ENCODE assay signal across 13 cellular contexts in genomic region chr6:30263734-30264133, GRCh38. TPM values are rescaled to one million over a fixed set of nuclear protein-coding genes. Genes with fewer than 3 reads are reported as not detected.
A peak's percentile ranks its signal among the peaks of the same experiment; 100 is the strongest.
DNase-seq lines count a peak whose midpoint lies in the region; ATAC-seq and TF ChIP-seq lines count a peak whose summit lies in the region.
"Had no signal": no experiment of that assay in that cellular context is flagged by ENCODE, and none has a peak within 500 bp of the region (broad histone marks: within the 10 kb centered on the region; RNA-seq: fewer than 3 reads in every experiment).

No MANE protein-coding gene starts in this region.

- no peaks in the 10 kb centered on the region for H3K9me2 ChIP-seq in PC-3 (replicated peaks; ENCODE audit: low read length)

- no TSS peak for BruUV-seq in PC-3 (replicated peaks; lab: Mats Ljungman, UMichigan)

- H2AFZ ChIP-seq in PC-3 (ENCODE audit: low read length) (no peak overlapping the region), mesenchymal stem cell (ENCODE audit: low read depth, low read length) (no peak overlapping the region)

- no peak overlapping the region for H3K4ac ChIP-seq in mesenchymal stem cell (ENCODE audit: low read depth in 1 of 2, low read length in 2 of 2)

- no peak overlapping the region for H2BK120ac ChIP-seq in mesenchymal stem cell (ENCODE audit: low read depth, low read length)

- no peaks in the 10 kb centered on the region for H3F3A ChIP-seq in PC-3 (ENCODE audit: low read length, unreplicated experiment)

- no peak overlapping the region for H2BK5ac ChIP-seq in mesenchymal stem cell (ENCODE audit: low read depth, low read length, poor library complexity, severe bottlenecking)

- peaks cover 12% of the 10 kb centered on the region for H3K36me3 Mint-ChIP-seq in natural killer cell treated with Interleukin-12 subunit alpha and Interleukin-12 subunit beta and Interleukin-15 and Interleukin-18, amount 100 ng/mL, for 72 hours
- H3K36me3 Mint-ChIP-seq in activated CD8-positive, alpha-beta T cell treated with anti-CD3 and anti-CD28 coated beads, Interleukin-2, amount 10 ng/mL, durations not matched to agents 7 days and 5 days (ENCODE audit: low read depth): peaks cover 5% of the 10 kb centered on the region
- H3K36me3 Mint-ChIP-seq in activated CD4-positive, alpha-beta T cell treated with anti-CD3 and anti-CD28 coated beads for 36 hours (ENCODE audit: low read depth): peaks cover 15% of the 10 kb centered on the region
- peaks cover 49% of the 10 kb centered on the region for H3K36me3 Mint-ChIP-seq in stimulated activated effector memory CD8-positive, alpha-beta T cell treated with anti-CD3 and anti-CD28 coated beads, Interleukin-12 subunit alpha, Interleukin-12 subunit beta, amount 100 ng/mL, for 72 hours

- H2BK12ac ChIP-seq in mesenchymal stem cell (ENCODE audit: low read length in 2 of 2): no peak overlapping the region

- no peak overlapping the region for H2BK15ac ChIP-seq in mesenchymal stem cell (ENCODE audit: low read depth, poor library complexity, severe bottlenecking)

- peak; percentile 72 for ATAC-seq in PC-3
- no peak for ATAC-seq in natural killer cell treated with Interleukin-12 subunit alpha and Interleukin-12 subunit beta and Interleukin-15 and Interleukin-18, amount 100 ng/mL, for 72 hours
- ATAC-seq in activated CD8-positive, alpha-beta T cell treated with anti-CD3 and anti-CD28 coated beads, Interleukin-2, amount 10 ng/mL, durations not matched to agents 7 days and 5 days: no peak
- ATAC-seq in activated CD4-positive, alpha-beta T cell treated with anti-CD3 and anti-CD28 coated beads for 36 hours: no peak
- ATAC-seq in stimulated activated effector memory CD8-positive, alpha-beta T cell treated with anti-CD3 and anti-CD28 coated beads, Interleukin-12 subunit alpha, Interleukin-12 subunit beta, amount 100 ng/mL, for 72 hours: no peak
- ATAC-seq: body of pancreas had no signal

- H3K27me3 ChIP-seq in PC-3 (ENCODE audit: low read length) (no peaks in the 10 kb centered on the region), mesenchymal stem cell (ENCODE audit: control insufficient read depth in 1 of 2, insufficient read depth in 1 of 2, low read length in 2 of 2) (no peaks in the 10 kb centered on the region)
- H3K27me3 ChIP-seq: body of pancreas, vagina had no signal

- H3K18ac ChIP-seq in mesenchymal stem cell (ENCODE audit: low read depth in 1 of 2, low read length in 2 of 2): no peak overlapping the region

- H3K36me3 ChIP-seq in PC-3 (ENCODE audit: low read depth, low read length) (no peaks in the 10 kb centered on the region), mesenchymal stem cell (ENCODE audit: control insufficient read depth in 1 of 2, insufficient read depth in 2 of 2, low read depth in 1 of 2, low read length in 2 of 2) (peaks cover 9 to 10% of the 10 kb centered on the region in 2 experiments)
- H3K36me3 ChIP-seq: vagina had no signal

- H3K9me3 ChIP-seq in PC-3 (ENCODE audit: low read length): no peaks in the 10 kb centered on the region
- H3K9me3 ChIP-seq in mesenchymal stem cell (ENCODE audit: control insufficient read depth, low read length): no peaks in the 10 kb centered on the region
- H3K9me3 ChIP-seq: body of pancreas, vagina had no signal

- H3K4me3 Mint-ChIP-seq in natural killer cell treated with Interleukin-12 subunit alpha and Interleukin-12 subunit beta and Interleukin-15 and Interleukin-18, amount 100 ng/mL, for 72 hours: no peak overlapping the region
- H3K4me3 Mint-ChIP-seq in activated CD8-positive, alpha-beta T cell treated with anti-CD3 and anti-CD28 coated beads, Interleukin-2, amount 10 ng/mL, durations not matched to agents 7 days and 5 days: no peak overlapping the region
- H3K4me3 Mint-ChIP-seq in activated CD4-positive, alpha-beta T cell treated with anti-CD3 and anti-CD28 coated beads for 36 hours: no peak overlapping the region
- H3K4me3 Mint-ChIP-seq in stimulated activated effector memory CD8-positive, alpha-beta T cell treated with anti-CD3 and anti-CD28 coated beads, Interleukin-12 subunit alpha, Interleukin-12 subunit beta, amount 100 ng/mL, for 72 hours: no peak overlapping the region

- no peak overlapping the region for H4K91ac ChIP-seq in mesenchymal stem cell (ENCODE audit: low read length)

- no peaks in the 10 kb centered on the region for H3K9me3 Mint-ChIP-seq in natural killer cell treated with Interleukin-12 subunit alpha and Interleukin-12 subunit beta and Interleukin-15 and Interleukin-18, amount 100 ng/mL, for 72 hours
- H3K9me3 Mint-ChIP-seq in activated CD8-positive, alpha-beta T cell treated with anti-CD3 and anti-CD28 coated beads, Interleukin-2, amount 10 ng/mL, durations not matched to agents 7 days and 5 days (ENCODE audit: insufficient read depth): no peaks in the 10 kb centered on the region
- H3K9me3 Mint-ChIP-seq in activated CD4-positive, alpha-beta T cell treated with anti-CD3 and anti-CD28 coated beads for 36 hours (ENCODE audit: low read depth): no peaks in the 10 kb centered on the region
- H3K9me3 Mint-ChIP-seq in stimulated activated effector memory CD8-positive, alpha-beta T cell treated with anti-CD3 and anti-CD28 coated beads, Interleukin-12 subunit alpha, Interleukin-12 subunit beta, amount 100 ng/mL, for 72 hours: no peaks in the 10 kb centered on the region

- H3K4me3 ChIP-seq in PC-3 (ENCODE audit: low read length) (no peak overlapping the region), choroid plexus epithelial cell (ENCODE audit: low read depth, low read length) (no peak overlapping the region), mesenchymal stem cell (ENCODE audit: insufficient read depth in 1 of 2, low read depth in 1 of 2, low read length in 2 of 2) (no peak overlapping the region)
- H3K4me3 ChIP-seq: body of pancreas, skin epidermis, vagina had no signal

- peaks cover 25% of the 10 kb centered on the region for H3K4me1 ChIP-seq in PC-3 (ENCODE audit: insufficient read depth, low read length)
- H3K4me1 ChIP-seq in mesenchymal stem cell (ENCODE audit: control insufficient read depth, insufficient read depth, low read depth, low read length): peaks cover 21% of the 10 kb centered on the region

- H3K27ac ChIP-seq in PC-3 (ENCODE audit: low read length) (no peak overlapping the region), mesenchymal stem cell (ENCODE audit: low read length, poor library complexity, severe bottlenecking) (peak overlapping the region; percentile 38)
- H3K27ac ChIP-seq: body of pancreas, C4-2B, skin epidermis, vagina had no signal

- H3K79me2 ChIP-seq in PC-3 (ENCODE audit: low read length): no peaks in the 10 kb centered on the region

- DNase-seq in ELF-1 (ENCODE audit: low read depth, low spot score) (peak; percentile 34), PC-3 (peak; percentile 95), choroid plexus epithelial cell (ENCODE audit: low read depth) (peak; percentile 59), mesenchymal stem cell (peak; percentile 54)
- no peak for DNase-seq in natural killer cell treated with Interleukin-12 subunit alpha and Interleukin-12 subunit beta and Interleukin-15 and Interleukin-18, amount 100 ng/mL, for 72 hours (ENCODE audit: low spot score)
- no peak for DNase-seq in activated CD8-positive, alpha-beta T cell treated with anti-CD3 and anti-CD28 coated beads, Interleukin-2, amount 10 ng/mL, durations not matched to agents 7 days and 5 days
- no peak for DNase-seq in activated CD4-positive, alpha-beta T cell treated with anti-CD3 and anti-CD28 coated beads for 36 hours
- no peak for DNase-seq in stimulated activated effector memory CD8-positive, alpha-beta T cell treated with anti-CD3 and anti-CD28 coated beads, Interleukin-12 subunit alpha, Interleukin-12 subunit beta, amount 100 ng/mL, for 72 hours (ENCODE audit: low spot score in 2 of 2)
- DNase-seq: body of pancreas, NCI-H2081 had no signal

- no peak overlapping the region for H3K14ac ChIP-seq in mesenchymal stem cell (ENCODE audit: low read length in 2 of 2)

- CTCF ChIA-PET in PC-3 (lab: Charles Lee): no interaction called here
- CTCF ChIA-PET in activated CD8-positive, alpha-beta T cell treated with anti-CD3 and anti-CD28 coated beads, Interleukin-2, amount 10 ng/mL, durations not matched to agents 7 days and 5 days (lab: Charles Lee): no interaction called here
- CTCF ChIA-PET in activated CD4-positive, alpha-beta T cell treated with anti-CD3 and anti-CD28 coated beads for 36 hours (lab: Charles Lee): interaction anchor here (1.6 kb wide), 1 partner anchor 14 kb away, joined by 3 read pairs; no protein-coding TSS in a partner anchor

- intact Hi-C loops in PC-3 (cut with micrococcal nuclease): no loop called here
- intact Hi-C loops in activated CD4-positive, alpha-beta T cell treated with anti-CD3 and anti-CD28 coated beads for 36 hours (cut with DNase I, micrococcal nuclease): no loop called here

- H4K20me1 ChIP-seq in PC-3 (ENCODE audit: low read length): no peaks in the 10 kb centered on the region

- no peak overlapping the region for H2AK5ac ChIP-seq in mesenchymal stem cell (ENCODE audit: low read length, severe bottlenecking)

- H3K4me2 ChIP-seq in PC-3 (ENCODE audit: low read length) (peak overlapping the region; percentile 9), mesenchymal stem cell (ENCODE audit: low read length, poor library complexity, severe bottlenecking) (no peak overlapping the region)

- POLR2A ChIA-PET in PC-3 (lab: Charles Lee; ENCODE audit: unreplicated experiment): no interaction called here
- POLR2A ChIA-PET in activated CD8-positive, alpha-beta T cell treated with anti-CD3 and anti-CD28 coated beads, Interleukin-2, amount 10 ng/mL, durations not matched to agents 7 days and 5 days (lab: Charles Lee): no interaction called here
- POLR2A ChIA-PET in activated CD4-positive, alpha-beta T cell treated with anti-CD3 and anti-CD28 coated beads for 36 hours (lab: Charles Lee): no interaction called here

- no peak overlapping the region for H4K8ac ChIP-seq in mesenchymal stem cell (ENCODE audit: low read length)

- TF ChIP-seq CTCF in PC-3 (conservative IDR thresholded peaks at IDR 0.05; ENCODE audit: low read depth, low read length) (no peak), choroid plexus epithelial cell (conservative IDR thresholded peaks at IDR 0.05; ENCODE audit: low read depth, low read length) (no peak)

- H3K79me1 ChIP-seq in mesenchymal stem cell (replicated peaks; ENCODE audit: low read length, poor library complexity, severe bottlenecking): peaks cover 14% of the 10 kb centered on the region

- no peak overlapping the region for H3K23ac ChIP-seq in mesenchymal stem cell (ENCODE audit: low read length in 2 of 2)

- H3K4me1 Mint-ChIP-seq in natural killer cell treated with Interleukin-12 subunit alpha and Interleukin-12 subunit beta and Interleukin-15 and Interleukin-18, amount 100 ng/mL, for 72 hours (ENCODE audit: low read depth in 2 of 2): peaks cover 3 to 7% of the 10 kb centered on the region in 2 donors
- H3K4me1 Mint-ChIP-seq in activated CD8-positive, alpha-beta T cell treated with anti-CD3 and anti-CD28 coated beads, Interleukin-2, amount 10 ng/mL, durations not matched to agents 7 days and 5 days (ENCODE audit: low read depth): peaks cover 9% of the 10 kb centered on the region
- H3K4me1 Mint-ChIP-seq in activated CD4-positive, alpha-beta T cell treated with anti-CD3 and anti-CD28 coated beads for 36 hours: peaks cover 9% of the 10 kb centered on the region
- peaks cover 23% of the 10 kb centered on the region for H3K4me1 Mint-ChIP-seq in stimulated activated effector memory CD8-positive, alpha-beta T cell treated with anti-CD3 and anti-CD28 coated beads, Interleukin-12 subunit alpha, Interleukin-12 subunit beta, amount 100 ng/mL, for 72 hours

- WGBS in mesenchymal stem cell: 55% methylated on average over 5 of the region's 5 CpGs

- no peak overlapping the region for H3K27ac Mint-ChIP-seq in natural killer cell treated with Interleukin-12 subunit alpha and Interleukin-12 subunit beta and Interleukin-15 and Interleukin-18, amount 100 ng/mL, for 72 hours
- no peak overlapping the region for H3K27ac Mint-ChIP-seq in activated CD8-positive, alpha-beta T cell treated with anti-CD3 and anti-CD28 coated beads, Interleukin-2, amount 10 ng/mL, durations not matched to agents 7 days and 5 days
- H3K27ac Mint-ChIP-seq in activated CD4-positive, alpha-beta T cell treated with anti-CD3 and anti-CD28 coated beads for 36 hours: no peak overlapping the region
- H3K27ac Mint-ChIP-seq in stimulated activated effector memory CD8-positive, alpha-beta T cell treated with anti-CD3 and anti-CD28 coated beads, Interleukin-12 subunit alpha, Interleukin-12 subunit beta, amount 100 ng/mL, for 72 hours: no peak overlapping the region

- H3K27me3 Mint-ChIP-seq in natural killer cell treated with Interleukin-12 subunit alpha and Interleukin-12 subunit beta and Interleukin-15 and Interleukin-18, amount 100 ng/mL, for 72 hours: peaks cover 0 to 4% of the 10 kb centered on the region in 2 donors
- peaks cover 1% of the 10 kb centered on the region for H3K27me3 Mint-ChIP-seq in activated CD8-positive, alpha-beta T cell treated with anti-CD3 and anti-CD28 coated beads, Interleukin-2, amount 10 ng/mL, durations not matched to agents 7 days and 5 days (ENCODE audit: low read depth)
- no peaks in the 10 kb centered on the region for H3K27me3 Mint-ChIP-seq in activated CD4-positive, alpha-beta T cell treated with anti-CD3 and anti-CD28 coated beads for 36 hours

- H3K9ac ChIP-seq in PC-3 (ENCODE audit: low read length) (no peak overlapping the region), mesenchymal stem cell (ENCODE audit: low read length) (peak overlapping the region; percentile 31)

RNA-seq across cellular contexts. Expression of gene TRIM26, which starts 50.5 kb away (rescaled TPM):
- 48.1 and 56.0 TPM in 2 replicates for total RNA-seq in PC-3 (2014; rRNA removed)
- polyA plus RNA-seq in mesenchymal stem cell (2013, experiment 1 of 2): 24.2 TPM
- polyA plus RNA-seq in mesenchymal stem cell (2013, experiment 2 of 2): 24.0 TPM
- 10 to 100 TPM; 87.5 to 92.0 TPM for total RNA-seq in natural killer cell treated with Interleukin-12 subunit alpha and Interleukin-12 subunit beta and Interleukin-15 and Interleukin-18, amount 100 ng/mL, for 72 hours
- total RNA-seq in activated CD8-positive, alpha-beta T cell treated with anti-CD3 and anti-CD28 coated beads, Interleukin-2, amount 10 ng/mL, durations not matched to agents 7 days and 5 days: 10 to 100 TPM; 78.0 to 86.4 TPM
- 10 to 100 TPM; 48.4 to 60.4 TPM for total RNA-seq in activated CD4-positive, alpha-beta T cell treated with anti-CD3 and anti-CD28 coated beads for 36 hours

Comparison
In these comparisons a context has a peak if more than half of its experiments do, and no peak if none do; other contexts are left out.
1. DNase-seq: peak in ELF-1 (single experiment), PC-3 (single experiment), choroid plexus epithelial cell (single experiment) and mesenchymal stem cell (single experiment); none in natural killer cell treated with Interleukin-12 subunit alpha and Interleukin-12 subunit beta and Interleukin-15 and Interleukin-18, amount 100 ng/mL, for 72 hours (single experiment), activated CD8-positive, alpha-beta T cell treated with anti-CD3 and anti-CD28 coated beads, Interleukin-2, amount 10 ng/mL, durations not matched to agents 7 days and 5 days (single experiment), activated CD4-positive, alpha-beta T cell treated with anti-CD3 and anti-CD28 coated beads for 36 hours (single experiment) and stimulated activated effector memory CD8-positive, alpha-beta T cell treated with anti-CD3 and anti-CD28 coated beads, Interleukin-12 subunit alpha, Interleukin-12 subunit beta, amount 100 ng/mL, for 72 hours (0 of 2).